ENCODE assay signal across 1 cellular context in genomic region chr18:6682437-6683111, GRCh38.
A peak's percentile ranks its signal among the peaks of the same experiment; 100 is the strongest.
TF ChIP-seq lines count a peak whose summit lies in the region.

No MANE protein-coding gene starts in this region.

TF ChIP-seq in K562, 482 proteins besides CTCF, POLR2A, EP300 and RAD21 (continued from another document and continues in another):
- TF ChIP-seq CREB3L1 (IDR thresholded peaks at IDR 0.05; ENCODE audit: borderline replicate concordance, low read depth) = peak; percentile 21; the same call in 1 of the 2 replicates
- TF ChIP-seq PTBP1 (IDR thresholded peaks at IDR 0.05; ENCODE audit: low read depth, low read length) = no peak
- no peak for TF ChIP-seq MEF2A (IDR thresholded peaks at IDR 0.05; ENCODE audit: control insufficient read depth, low read depth, low read length)
- TF ChIP-seq, protein P1, sequence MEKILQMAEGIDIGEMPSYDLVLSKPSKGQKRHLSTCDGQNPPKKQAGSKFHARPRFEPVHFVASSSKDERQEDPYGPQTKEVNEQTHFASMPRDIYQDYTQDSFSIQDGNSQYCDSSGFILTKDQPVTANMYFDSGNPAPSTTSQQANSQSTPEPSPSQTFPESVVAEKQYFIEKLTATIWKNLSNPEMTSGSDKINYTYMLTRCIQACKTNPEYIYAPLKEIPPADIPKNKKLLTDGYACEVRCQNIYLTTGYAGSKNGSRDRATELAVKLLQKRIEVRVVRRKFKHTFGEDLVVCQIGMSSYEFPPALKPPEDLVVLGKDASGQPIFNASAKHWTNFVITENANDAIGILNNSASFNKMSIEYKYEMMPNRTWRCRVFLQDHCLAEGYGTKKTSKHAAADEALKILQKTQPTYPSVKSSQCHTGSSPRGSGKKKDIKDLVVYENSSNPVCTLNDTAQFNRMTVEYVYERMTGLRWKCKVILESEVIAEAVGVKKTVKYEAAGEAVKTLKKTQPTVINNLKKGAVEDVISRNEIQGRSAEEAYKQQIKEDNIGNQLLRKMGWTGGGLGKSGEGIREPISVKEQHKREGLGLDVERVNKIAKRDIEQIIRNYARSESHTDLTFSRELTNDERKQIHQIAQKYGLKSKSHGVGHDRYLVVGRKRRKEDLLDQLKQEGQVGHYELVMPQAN (IDR thresholded peaks at IDR 0.05; ENCODE audit: borderline replicate concordance) = no peak
- TF ChIP-seq CREB1 (IDR thresholded peaks at IDR 0.05) = no peak
- 0 out of 2 replicates have a peak, but pooled peaks have one; percentile 48 for TF ChIP-seq CREB1 (CRISPR knock-in tag; IDR thresholded peaks at IDR 0.05)
- TF ChIP-seq ATF3 (IDR thresholded peaks at IDR 0.05) = no peak
- TF ChIP-seq ATF3 (CRISPR knock-in tag; conservative IDR thresholded peaks at IDR 0.05) = no peak
- TF ChIP-seq PHF20 (IDR thresholded peaks at IDR 0.05; ENCODE audit: partially characterized antibody) = no peak
- TF ChIP-seq HMGN3 (IDR thresholded peaks at IDR 0.05; ENCODE audit: borderline replicate concordance, extremely low read depth, insufficient read length, low read depth, low read length) = no peak
- TF ChIP-seq, protein P2, sequence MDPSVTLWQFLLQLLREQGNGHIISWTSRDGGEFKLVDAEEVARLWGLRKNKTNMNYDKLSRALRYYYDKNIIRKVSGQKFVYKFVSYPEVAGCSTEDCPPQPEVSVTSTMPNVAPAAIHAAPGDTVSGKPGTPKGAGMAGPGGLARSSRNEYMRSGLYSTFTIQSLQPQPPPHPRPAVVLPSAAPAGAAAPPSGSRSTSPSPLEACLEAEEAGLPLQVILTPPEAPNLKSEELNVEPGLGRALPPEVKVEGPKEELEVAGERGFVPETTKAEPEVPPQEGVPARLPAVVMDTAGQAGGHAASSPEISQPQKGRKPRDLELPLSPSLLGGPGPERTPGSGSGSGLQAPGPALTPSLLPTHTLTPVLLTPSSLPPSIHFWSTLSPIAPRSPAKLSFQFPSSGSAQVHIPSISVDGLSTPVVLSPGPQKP (CRISPR knock-in tag; IDR thresholded peaks at IDR 0.05) = no peak
- TF ChIP-seq RBFOX2 (IDR thresholded peaks at IDR 0.05; ENCODE audit: low read depth, low read length) = no peak
- TF ChIP-seq CBX5 (IDR thresholded peaks at IDR 0.05; ENCODE audit: borderline replicate concordance, low read depth) = peak; percentile 33; the same call in 1 of the 2 replicates
- TF ChIP-seq MCM5 (IDR thresholded peaks at IDR 0.05; ENCODE audit: low read depth) = no peak
- no peak for TF ChIP-seq MAX (CRISPR knock-in tag; IDR thresholded peaks at IDR 0.05)
- TF ChIP-seq HINFP (tag; conservative IDR thresholded peaks at IDR 0.05; ENCODE audit: low read depth) = no peak
- TF ChIP-seq C11orf30 (IDR thresholded peaks at IDR 0.05; ENCODE audit: low read depth) = peak; percentile 89
- TF ChIP-seq RFX7 (CRISPR knock-in tag; IDR thresholded peaks at IDR 0.05) = no peak
- no peak for TF ChIP-seq CXXC5 (CRISPR knock-in tag; IDR thresholded peaks at IDR 0.05)
- TF ChIP-seq PCBP1 (IDR thresholded peaks at IDR 0.05; ENCODE audit: low read depth, low read length, poor library complexity, severe bottlenecking) = no peak
- TF ChIP-seq MAFG (tag; conservative IDR thresholded peaks at IDR 0.05) = peak; percentile 92
- TF ChIP-seq KLF10 (CRISPR knock-in tag; IDR thresholded peaks at IDR 0.05) = no peak
- no peak for TF ChIP-seq ELF1 (tag; IDR thresholded peaks at IDR 0.05)
- no peak for TF ChIP-seq KDM1A (IDR thresholded peaks at IDR 0.05)
- TF ChIP-seq ZNF165 (CRISPR knock-in tag; IDR thresholded peaks at IDR 0.05; ENCODE audit: borderline replicate concordance) = no peak
- TF ChIP-seq MTA1 (IDR thresholded peaks at IDR 0.05; ENCODE audit: borderline replicate concordance) = 0 out of 2 replicates have a peak, but pooled peaks have one; percentile 32
- TF ChIP-seq ZFP36 (IDR thresholded peaks at IDR 0.05; ENCODE audit: low read depth, low read length, partially characterized antibody) = no peak
- no peak for TF ChIP-seq DEAF1 (CRISPR knock-in tag; IDR thresholded peaks at IDR 0.05)
- no peak for TF ChIP-seq CEBPG (CRISPR knock-in tag; IDR thresholded peaks at IDR 0.05)
- TF ChIP-seq CEBPG (tag; conservative IDR thresholded peaks at IDR 0.05 in 1 of 2, IDR thresholded peaks at IDR 0.05 in 1 of 2) = no peak
- 0 out of 2 replicates have a peak, but pooled peaks have one; percentile 72 for TF ChIP-seq ZNF224 (CRISPR knock-in tag; IDR thresholded peaks at IDR 0.05)
- TF ChIP-seq RFX5 (IDR thresholded peaks at IDR 0.05; ENCODE audit: low read depth, low read length) = no peak
- TF ChIP-seq ZNF274 (IDR thresholded peaks at IDR 0.05; ENCODE audit: borderline replicate concordance, low read depth, low read length) = no peak
- TF ChIP-seq NR2C1 (IDR thresholded peaks at IDR 0.05) = no peak
- 0 out of 2 replicates have a peak, but pooled peaks have one; percentile 14 for TF ChIP-seq NR2C1 (tag; IDR thresholded peaks at IDR 0.05)
- no peak for TF ChIP-seq ATF1 (CRISPR knock-in tag; IDR thresholded peaks at IDR 0.05)
- TF ChIP-seq ATF1 (tag; IDR thresholded peaks at IDR 0.05) = 0 out of 2 replicates have a peak, but pooled peaks have one; percentile 8
- no peak for TF ChIP-seq E2F5 (CRISPR knock-in tag; IDR thresholded peaks at IDR 0.05)
- TF ChIP-seq U2AF1 (optimal IDR thresholded peaks at IDR 0.05; ENCODE audit: low read depth, low read length) = no peak
- no peak for TF ChIP-seq LCOR (CRISPR knock-in tag; IDR thresholded peaks at IDR 0.05)
- TF ChIP-seq NONO (IDR thresholded peaks at IDR 0.05; ENCODE audit: low read depth in 2 of 2, low read length in 1 of 2) = no peak
- TF ChIP-seq ARID3B (CRISPR knock-in tag; IDR thresholded peaks at IDR 0.05; ENCODE audit: borderline replicate concordance) = no peak
- no peak for TF ChIP-seq THAP12 (CRISPR knock-in tag; IDR thresholded peaks at IDR 0.05)
- TF ChIP-seq SMAD4 (CRISPR knock-in tag; conservative IDR thresholded peaks at IDR 0.05) = no peak
- TF ChIP-seq NFRKB (IDR thresholded peaks at IDR 0.05; ENCODE audit: low read depth) = no peak; the same call in 1 of the 2 replicates
- peak; percentile 36; the same call in 1 of the 2 replicates for TF ChIP-seq EP400 (IDR thresholded peaks at IDR 0.05)
- no peak for TF ChIP-seq SRSF9 (IDR thresholded peaks at IDR 0.05; ENCODE audit: borderline replicate concordance, low read depth, low read length)
- TF ChIP-seq POLR2AphosphoS5 (IDR thresholded peaks at IDR 0.05; ENCODE audit: control insufficient read depth, insufficient read depth, low read depth, low read length) = no peak
- TF ChIP-seq NCOA1 (IDR thresholded peaks at IDR 0.05; ENCODE audit: low read depth) = no peak
- peak; percentile 7; the same call in 1 of the 2 replicates for TF ChIP-seq SMARCA4 (IDR thresholded peaks at IDR 0.05)
- peak in 1 of 2 experiments; percentile 85; a peak in 3 of 4 replicates for TF ChIP-seq FOXK2 (conservative IDR thresholded peaks at IDR 0.05 in 1 of 2, IDR thresholded peaks at IDR 0.05 in 1 of 2; ENCODE audit: low read depth in 2 of 2)
- TF ChIP-seq TBL1XR1 (IDR thresholded peaks at IDR 0.05; ENCODE audit: low read length in 2 of 2) = 0 out of 4 replicates have a peak, but pooled peaks of 1 of the 2 experiments have one; percentile 24
- TF ChIP-seq ZSCAN29 (IDR thresholded peaks at IDR 0.05) = no peak
- TF ChIP-seq HSF4 (CRISPR knock-in tag; IDR thresholded peaks at IDR 0.05; ENCODE audit: borderline replicate concordance) = no peak
- TF ChIP-seq EHMT2 (IDR thresholded peaks at IDR 0.05) = peak; percentile 74
- 0 out of 2 replicates have a peak, but pooled peaks have one; percentile 15 for TF ChIP-seq HCFC1 (IDR thresholded peaks at IDR 0.05; ENCODE audit: low read depth, low read length)
- no peak for TF ChIP-seq CEBPB (tag; IDR thresholded peaks at IDR 0.05)
- TF ChIP-seq FOXP1 (CRISPR knock-in tag; IDR thresholded peaks at IDR 0.05) = no peak
- TF ChIP-seq ZNF146 (CRISPR knock-in tag; IDR thresholded peaks at IDR 0.05; ENCODE audit: unreplicated experiment) = no peak
- TF ChIP-seq ARID2 (IDR thresholded peaks at IDR 0.05) = no peak
- TF ChIP-seq KAT7 (CRISPR knock-in tag; IDR thresholded peaks at IDR 0.05; ENCODE audit: borderline replicate concordance) = 0 out of 2 replicates have a peak, but pooled peaks have one; percentile 52
- TF ChIP-seq NUFIP1 (IDR thresholded peaks at IDR 0.05; ENCODE audit: partially characterized antibody) = no peak
- no peak for TF ChIP-seq PHF21A (IDR thresholded peaks at IDR 0.05; ENCODE audit: borderline replicate concordance, low read depth)
- TF ChIP-seq NCOA4 (IDR thresholded peaks at IDR 0.05; ENCODE audit: partially characterized antibody) = no peak
- no peak for TF ChIP-seq GABPB1 (CRISPR knock-in tag; IDR thresholded peaks at IDR 0.05)
